ENCODE assay signal across 1 cellular context in genomic region chr2:119691651-119692245, GRCh38.
TF ChIP-seq lines count a peak whose summit lies in the region.

No MANE protein-coding gene starts in this region.

TF ChIP-seq in HepG2, 621 proteins besides CTCF, POLR2A, EP300 and RAD21 (continued from another document and continues in another):
- TF ChIP-seq ETS1 (CRISPR knock-in tag; IDR thresholded peaks at IDR 0.05) (no peak), ZNF580 (CRISPR knock-in tag; IDR thresholded peaks at IDR 0.05; ENCODE audit: borderline replicate concordance, low read depth) (peak; percentile 81; the same call in 1 of the 2 replicates), GATAD1 (CRISPR knock-in tag; IDR thresholded peaks at IDR 0.05) (0 out of 2 replicates have a peak, but pooled peaks have one; percentile 38), RNF219 (CRISPR knock-in tag; IDR thresholded peaks at IDR 0.05) (no peak), ZNF644 (CRISPR knock-in tag; IDR thresholded peaks at IDR 0.05; ENCODE audit: low read depth) (0 out of 2 replicates have a peak, but pooled peaks have one; percentile 12), GPN1 (CRISPR knock-in tag; IDR thresholded peaks at IDR 0.05; ENCODE audit: borderline replicate concordance) (no peak), KAT8 (CRISPR knock-in tag; IDR thresholded peaks at IDR 0.05) (0 out of 2 replicates have a peak, but pooled peaks have one; percentile 41), CERS6 (CRISPR knock-in tag; IDR thresholded peaks at IDR 0.05) (peak; percentile 78; the same call in 1 of the 2 replicates), MXD4 (CRISPR knock-in tag; IDR thresholded peaks at IDR 0.05) (0 out of 2 replicates have a peak, but pooled peaks have one; percentile 34), FOXA1 (IDR thresholded peaks at IDR 0.05) (no peak), FOXA1 (CRISPR knock-in tag; IDR thresholded peaks at IDR 0.05) (no peak), MYNN (CRISPR knock-in tag; IDR thresholded peaks at IDR 0.05; ENCODE audit: low read depth) (no peak), HDAC1 (CRISPR knock-in tag; IDR thresholded peaks at IDR 0.05) (0 out of 2 replicates have a peak, but pooled peaks have one; percentile 17), ZMAT5 (CRISPR knock-in tag; IDR thresholded peaks at IDR 0.05; ENCODE audit: borderline replicate concordance, low read depth) (no peak), SP4 (CRISPR knock-in tag; IDR thresholded peaks at IDR 0.05) (peak; percentile 59; the same call in 1 of the 2 replicates), SP1 (IDR thresholded peaks at IDR 0.05) (no peak), SP1 (CRISPR knock-in tag; IDR thresholded peaks at IDR 0.05) (no peak), TP53 (CRISPR knock-in tag; conservative IDR thresholded peaks at IDR 0.05) (no peak), ZNF441 (CRISPR knock-in tag; IDR thresholded peaks at IDR 0.05; ENCODE audit: borderline replicate concordance) (peak; percentile 47; the same call in 1 of the 2 replicates), ZNF362 (CRISPR knock-in tag; IDR thresholded peaks at IDR 0.05; ENCODE audit: borderline replicate concordance) (no peak), ZNF18 (CRISPR knock-in tag; IDR thresholded peaks at IDR 0.05; ENCODE audit: insufficient replicate concordance) (no peak), ZC3H13 (CRISPR knock-in tag; IDR thresholded peaks at IDR 0.05) (no peak), POGZ (CRISPR knock-in tag; IDR thresholded peaks at IDR 0.05) (no peak; the same call in 1 of the 2 replicates), CEBPZ (IDR thresholded peaks at IDR 0.05; ENCODE audit: low read length) (no peak), ZNF232 (CRISPR knock-in tag; IDR thresholded peaks at IDR 0.05; ENCODE audit: borderline replicate concordance) (0 out of 2 replicates have a peak, but pooled peaks have one; percentile 28), ZSCAN25 (CRISPR knock-in tag; IDR thresholded peaks at IDR 0.05) (peak; percentile 93), HOXA3 (CRISPR knock-in tag; IDR thresholded peaks at IDR 0.05) (peak; percentile 45; the same call in 1 of the 2 replicates), ZNF230 (CRISPR knock-in tag; IDR thresholded peaks at IDR 0.05) (no peak; the same call in 1 of the 2 replicates), PCBP1 (IDR thresholded peaks at IDR 0.05; ENCODE audit: borderline replicate concordance, low read depth, low read length) (no peak), FOXM1 (CRISPR knock-in tag; IDR thresholded peaks at IDR 0.05) (0 out of 2 replicates have a peak, but pooled peaks have one; percentile 49), TRAFD1 (CRISPR knock-in tag; IDR thresholded peaks at IDR 0.05; ENCODE audit: borderline replicate concordance) (no peak), NR2F1 (CRISPR knock-in tag; IDR thresholded peaks at IDR 0.05) (peak in 1 of 2 experiments; percentile 26; a peak in 1 of 4 replicates), KLF15 (CRISPR knock-in tag; IDR thresholded peaks at IDR 0.05; ENCODE audit: borderline replicate concordance) (no peak), ZNF446 (CRISPR knock-in tag; IDR thresholded peaks at IDR 0.05) (no peak), TEAD3 (CRISPR knock-in tag; optimal IDR thresholded peaks at IDR 0.05; ENCODE audit: borderline replicate concordance) (no peak), ZNF766 (CRISPR knock-in tag; IDR thresholded peaks at IDR 0.05; ENCODE audit: borderline replicate concordance) (no peak), HOXD1 (CRISPR knock-in tag; IDR thresholded peaks at IDR 0.05) (no peak), LCORL (IDR thresholded peaks at IDR 0.05) (no peak), LCORL (CRISPR knock-in tag; IDR thresholded peaks at IDR 0.05) (no peak), RARA (CRISPR knock-in tag; IDR thresholded peaks at IDR 0.05) (peak; percentile 65), AGO2 (optimal IDR thresholded peaks at IDR 0.05; ENCODE audit: low read depth, low read length) (peak; percentile 68), CEBPG (CRISPR knock-in tag; IDR thresholded peaks at IDR 0.05) (no peak), ZNF788 (CRISPR knock-in tag; IDR thresholded peaks at IDR 0.05; ENCODE audit: borderline replicate concordance) (peak; percentile 59), ZMYM4 (CRISPR knock-in tag; IDR thresholded peaks at IDR 0.05) (peak; percentile 61), XRCC5 (optimal IDR thresholded peaks at IDR 0.05; ENCODE audit: low read length) (no peak), TFDP1 (CRISPR knock-in tag; IDR thresholded peaks at IDR 0.05; ENCODE audit: borderline replicate concordance) (peak; percentile 38; the same call in 1 of the 2 replicates), HNRNPK (IDR thresholded peaks at IDR 0.05; ENCODE audit: low read depth, low read length, poor library complexity, severe bottlenecking) (no peak), ZFP62 (CRISPR knock-in tag; IDR thresholded peaks at IDR 0.05) (no peak), ZNF333 (CRISPR knock-in tag; IDR thresholded peaks at IDR 0.05; ENCODE audit: borderline replicate concordance) (no peak), MTA1 (CRISPR knock-in tag; IDR thresholded peaks at IDR 0.05; ENCODE audit: borderline replicate concordance) (0 out of 2 replicates have a peak, but pooled peaks have one; percentile 44), ZBTB43 (CRISPR knock-in tag; conservative IDR thresholded peaks at IDR 0.05) (no peak), MLX (CRISPR knock-in tag; IDR thresholded peaks at IDR 0.05) (peak; percentile 70), EEA1 (CRISPR knock-in tag; IDR thresholded peaks at IDR 0.05; ENCODE audit: borderline replicate concordance) (no peak)
